12 cellular contexts compared by ENCODE assay signal in the genomic region with DNA sequence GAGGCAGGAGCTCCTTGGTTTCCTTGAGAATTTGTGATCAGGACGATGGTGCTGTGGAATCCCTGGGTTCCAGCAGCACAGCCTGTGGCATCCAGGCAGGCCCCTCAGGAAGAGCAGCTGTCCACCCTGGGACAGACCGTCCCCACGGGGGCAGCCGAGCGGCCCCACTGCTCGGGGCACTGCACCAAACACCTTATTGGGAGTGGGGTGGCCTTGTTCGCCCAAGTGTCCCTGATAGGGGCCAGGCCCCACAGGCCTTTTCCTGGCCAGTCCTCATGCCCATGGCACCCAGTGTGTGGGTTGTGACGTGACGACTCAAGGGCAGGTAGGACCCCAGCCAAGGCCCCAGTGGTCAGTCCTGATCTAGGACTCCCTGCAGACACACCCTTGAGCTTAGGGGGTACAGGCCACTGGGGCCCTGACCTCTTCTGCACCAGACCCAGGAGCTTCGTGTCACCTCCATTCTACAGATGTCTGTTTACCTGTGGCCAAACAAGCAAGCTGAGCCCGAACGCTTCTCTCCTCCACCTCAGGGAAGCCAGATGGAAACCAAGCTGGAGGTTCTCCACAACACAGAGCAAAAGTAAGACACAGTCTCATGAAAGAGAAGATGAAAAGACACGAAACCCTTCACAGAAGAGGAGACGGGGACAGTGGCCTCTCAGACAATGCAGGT. TPM values are rescaled to one million over a fixed set of nuclear protein-coding genes. Genes with fewer than 3 reads are reported as not detected.
DNase-seq lines count a peak whose midpoint lies in the region; ATAC-seq and TF ChIP-seq lines count a peak whose summit lies in the region.
"Had no signal": no experiment of that assay in that cellular context is flagged by ENCODE, and none has a peak within 500 bp of the region (broad histone marks: within the 10 kb centered on the region; RNA-seq: fewer than 3 reads in every experiment).

No MANE protein-coding gene starts in this region.

- peak overlapping the region; percentile 21 for H3K4me3 Mint-ChIP-seq in Calu3 (ENCODE audit: low read depth, unreplicated experiment)
- H3K4me3 Mint-ChIP-seq in activated naive CD8-positive, alpha-beta T cell: peak overlapping the region; percentile 75
- H3K4me3 Mint-ChIP-seq in natural killer cell treated with Interleukin-12 subunit alpha and Interleukin-12 subunit beta and Interleukin-15 and Interleukin-18, amount 100 ng/mL, for 72 hours: peak overlapping the region; percentile 17

- no peaks in the 10 kb centered on the region for H3K27me3 Mint-ChIP-seq in Calu3 (ENCODE audit: unreplicated experiment)
- no peaks in the 10 kb centered on the region for H3K27me3 Mint-ChIP-seq in activated naive CD8-positive, alpha-beta T cell
- no peaks in the 10 kb centered on the region for H3K27me3 Mint-ChIP-seq in natural killer cell treated with Interleukin-12 subunit alpha and Interleukin-12 subunit beta and Interleukin-15 and Interleukin-18, amount 100 ng/mL, for 72 hours

- H3K9me3 ChIP-seq in KOPT-K1 (ENCODE audit: insufficient read depth, low read length, poor library complexity, severe bottlenecking): no peaks in the 10 kb centered on the region

- H3K36me3 Mint-ChIP-seq in Calu3 (ENCODE audit: insufficient read depth, unreplicated experiment): peaks cover 67% of the 10 kb centered on the region
- peaks cover 3% of the 10 kb centered on the region for H3K36me3 Mint-ChIP-seq in activated naive CD8-positive, alpha-beta T cell
- peaks cover 1% of the 10 kb centered on the region for H3K36me3 Mint-ChIP-seq in natural killer cell treated with Interleukin-12 subunit alpha and Interleukin-12 subunit beta and Interleukin-15 and Interleukin-18, amount 100 ng/mL, for 72 hours

- no peak for TF ChIP-seq CTCF in Calu3 (IDR thresholded peaks at IDR 0.05; ENCODE audit: unreplicated experiment)

- no TSS peak for BruUV-seq in Calu3 (replicated peaks; lab: Mats Ljungman, UMichigan)

- DNase-seq in Calu3: no peak
- DNase-seq in natural killer cell treated with Interleukin-12 subunit alpha and Interleukin-12 subunit beta and Interleukin-15 and Interleukin-18, amount 100 ng/mL, for 72 hours (ENCODE audit: low spot score): no peak
- no peak for DNase-seq in inferior parietal cortex (ENCODE audit: extremely low spot score)
- no peak for DNase-seq in NCI-H1092 (lab: John Stamatoyannopoulos, UW)
- no peak for DNase-seq in COR-L47 (lab: John Stamatoyannopoulos, UW)
- DNase-seq in stimulated activated naive CD4-positive, alpha-beta T cell (lab: John Stamatoyannopoulos, UW): no peak
- DNase-seq: NCI-H1048, NCI-H2227 treated with DMSO at 0.1 percent for 48 hours had no signal

- peaks cover 15% of the 10 kb centered on the region for H3K36me3 ChIP-seq in KOPT-K1 (ENCODE audit: insufficient read depth, low read length)

- CTCF ChIA-PET in Calu3 (lab: Charles Lee): no interaction called here

- ATAC-seq in natural killer cell treated with Interleukin-12 subunit alpha and Interleukin-12 subunit beta and Interleukin-15 and Interleukin-18, amount 100 ng/mL, for 72 hours: no peak
- ATAC-seq: left lobe of liver, SK-N-SH treated with all-trans-retinoic acid at 6 μM for 48 hours had no signal

- H3K27ac ChIP-seq in KOPT-K1 (ENCODE audit: low read depth, low read length, poor library complexity, severe bottlenecking): peak overlapping the region; percentile 87

- H3K27ac Mint-ChIP-seq in Calu3 (ENCODE audit: unreplicated experiment): peak overlapping the region; percentile 33
- H3K27ac Mint-ChIP-seq in activated naive CD8-positive, alpha-beta T cell: peak overlapping the region; percentile 55
- H3K27ac Mint-ChIP-seq in natural killer cell treated with Interleukin-12 subunit alpha and Interleukin-12 subunit beta and Interleukin-15 and Interleukin-18, amount 100 ng/mL, for 72 hours: peak overlapping the region in 1 of 2 donors; percentile 16

- peaks cover 20% of the 10 kb centered on the region for H3K4me1 Mint-ChIP-seq in Calu3 (ENCODE audit: low read depth, unreplicated experiment)
- peaks cover 37% of the 10 kb centered on the region for H3K4me1 Mint-ChIP-seq in activated naive CD8-positive, alpha-beta T cell (ENCODE audit: low read depth)
- peaks cover 20 to 23% of the 10 kb centered on the region in 2 donors for H3K4me1 Mint-ChIP-seq in natural killer cell treated with Interleukin-12 subunit alpha and Interleukin-12 subunit beta and Interleukin-15 and Interleukin-18, amount 100 ng/mL, for 72 hours (ENCODE audit: low read depth in 2 of 2)

- intact Hi-C loops in Calu3 (cut with micrococcal nuclease; ENCODE audit: unreplicated experiment): no loop called here

- peaks cover 6% of the 10 kb centered on the region for H3K9me3 Mint-ChIP-seq in Calu3 (ENCODE audit: low read depth, unreplicated experiment)
- H3K9me3 Mint-ChIP-seq in activated naive CD8-positive, alpha-beta T cell (ENCODE audit: low read depth): no peaks in the 10 kb centered on the region
- H3K9me3 Mint-ChIP-seq in natural killer cell treated with Interleukin-12 subunit alpha and Interleukin-12 subunit beta and Interleukin-15 and Interleukin-18, amount 100 ng/mL, for 72 hours: no peaks in the 10 kb centered on the region

RNA-seq across cellular contexts. Expression of a gene that starts 1.5 kb away (rescaled TPM):
- total RNA-seq in Calu3 (2022): 38.8 and 41.4 TPM in 2 replicates
- total RNA-seq in natural killer cell treated with Interleukin-12 subunit alpha and Interleukin-12 subunit beta and Interleukin-15 and Interleukin-18, amount 100 ng/mL, for 72 hours: 10 to 100 TPM; 31.2 to 59.5 TPM

RNA-seq across cellular contexts. Expression of a gene that starts 24.5 kb away (rescaled TPM):
- total RNA-seq in Calu3 (2022): 28.1 and 30.0 TPM in 2 replicates
- 10 to 100 TPM; 18.3 to 30.7 TPM for total RNA-seq in natural killer cell treated with Interleukin-12 subunit alpha and Interleukin-12 subunit beta and Interleukin-15 and Interleukin-18, amount 100 ng/mL, for 72 hours

Comparison
In these comparisons a context has a peak if more than half of its experiments do, and no peak if none do; other contexts are left out.
1. H3K4me3 Mint-ChIP-seq: peak in every context shown above with its lines; median percentile 75 in activated naive CD8-positive, alpha-beta T cell; 21 in Calu3; 17 in natural killer cell treated with Interleukin-12 subunit alpha and Interleukin-12 subunit beta and Interleukin-15 and Interleukin-18, amount 100 ng/mL, for 72 hours.